Comparison of ENCODE assay signal across 8 cellular contexts in genomic region chr20:17825949-17826843, GRCh38.
DNase-seq lines count a peak whose midpoint lies in the region; ATAC-seq and TF ChIP-seq lines count a peak whose summit lies in the region.

No MANE protein-coding gene starts in this region.

- H3K9ac ChIP-seq in colonic mucosa (ENCODE audit: low read depth in 2 of 2, low read length in 2 of 2) = no peak overlapping the region
- H3K9ac ChIP-seq in mammary epithelial cell (ENCODE audit: insufficient read depth, low read length) = no peak overlapping the region

- H3K9me3 ChIP-seq in lower lobe of right lung (no peaks in the 10 kb centered on the region), colonic mucosa (no peaks in the 10 kb centered on the region), mammary epithelial cell (replicated peaks; ENCODE audit: insufficient read depth, low read length) (no peaks in the 10 kb centered on the region)

- 94% methylated on average over 8 of the region's 8 CpGs for WGBS in mammary epithelial cell (ENCODE audit: low coverage, missing lambda C conversion rate)

- H3K27me3 ChIP-seq in lower lobe of right lung (ENCODE audit: low read depth) (no peaks in the 10 kb centered on the region), colonic mucosa (no peaks in the 10 kb centered on the region), mammary epithelial cell (ENCODE audit: insufficient read depth, low read length) (no peaks in the 10 kb centered on the region)

- peaks cover 4% of the 10 kb centered on the region for H3K79me2 ChIP-seq in mammary epithelial cell (ENCODE audit: insufficient read depth, low read length)

- TF ChIP-seq POLR2A in GM18505 (IDR thresholded peaks at IDR 0.05; ENCODE audit: borderline replicate concordance, extremely low read depth, insufficient read depth, insufficient read length) = peak; percentile 37

- peak overlapping the region; percentile 66 for H3K27ac ChIP-seq in lower lobe of right lung
- H3K27ac ChIP-seq in colonic mucosa = no peak overlapping the region
- no peak overlapping the region for H3K27ac ChIP-seq in mammary epithelial cell (ENCODE audit: insufficient read depth, low read depth, low read length)

- H3K4me3 ChIP-seq in lower lobe of right lung (no peak overlapping the region), colonic mucosa (no peak overlapping the region), mammary epithelial cell (replicated peaks in 1 of 3; ENCODE audit: insufficient read depth in 1 of 3, low read depth in 2 of 3, low read length in 3 of 3) (no peak overlapping the region)

- BruUV-seq in mammary epithelial cell (replicated peaks; lab: Mats Ljungman, UMichigan) = no TSS peak

- peaks cover 8% of the 10 kb centered on the region for H3K4me1 ChIP-seq in lower lobe of right lung
- peaks cover 12% of the 10 kb centered on the region for H3K4me1 ChIP-seq in colonic mucosa
- H3K4me1 ChIP-seq in mammary epithelial cell (ENCODE audit: insufficient read depth, low read length) = no peaks in the 10 kb centered on the region

- intact Hi-C loops in lower lobe of right lung (cut with DNase I) (no loop called here), colonic mucosa (cut with DNase I) (no loop called here), mammary epithelial cell (cut with micrococcal nuclease) (no loop called here)

- CTCF ChIA-PET in mammary epithelial cell (lab: Charles Lee; ENCODE audit: low non-redundant PET) = no interaction called here

- no peaks in the 10 kb centered on the region for H4K20me1 ChIP-seq in mammary epithelial cell (ENCODE audit: insufficient read depth, low read length)

- DNase-seq in lower lobe of right lung = no peak
- no peak for DNase-seq in colonic mucosa
- no peak for DNase-seq in effector CD8-positive, alpha-beta T cell (lab: John Stamatoyannopoulos, UW)
- no peak for DNase-seq in epidermal melanocyte (ENCODE audit: insufficient read length, low spot score)
- DNase-seq in mammary epithelial cell = no peak

- H3K4me2 ChIP-seq in mammary epithelial cell (ENCODE audit: insufficient read depth, low read depth, low read length) = no peak overlapping the region

- no peak overlapping the region for H2AFZ ChIP-seq in mammary epithelial cell (ENCODE audit: low read depth, low read length)

- ATAC-seq in GM18505 (IDR thresholded peaks at IDR 0.05; ENCODE audit: unreplicated experiment) = peak; percentile 88
- ATAC-seq in GM19468 (IDR thresholded peaks at IDR 0.05; ENCODE audit: extremely low read depth, unreplicated experiment) = peak; percentile 83
- peak; percentile 85 for ATAC-seq in HG03196 (IDR thresholded peaks at IDR 0.05; ENCODE audit: unreplicated experiment)
- no peak for ATAC-seq in lower lobe of right lung

- no peak for TF ChIP-seq CTCF in lower lobe of right lung (IDR thresholded peaks at IDR 0.05)
- no peak for TF ChIP-seq CTCF in colonic mucosa (IDR thresholded peaks at IDR 0.05)
- no peak for TF ChIP-seq CTCF in mammary epithelial cell (conservative IDR thresholded peaks at IDR 0.05 in 1 of 2, IDR thresholded peaks at IDR 0.05 in 1 of 2; ENCODE audit: extremely low read depth in 1 of 2, insufficient read depth in 1 of 2, low read depth in 1 of 2, low read length in 2 of 2)

- H3K36me3 ChIP-seq in lower lobe of right lung (no peaks in the 10 kb centered on the region), colonic mucosa (no peaks in the 10 kb centered on the region), mammary epithelial cell (ENCODE audit: insufficient read depth, low read length) (peaks cover 2% of the 10 kb centered on the region)

- dilution Hi-C loops in mammary epithelial cell (cut with HindIII; ENCODE audit: low sequenced_read_pairs) = loop anchor here (5.0 kb wide), 1 partner anchor 46 kb away; no protein-coding TSS in a partner anchor

- in situ Hi-C loops in mammary epithelial cell (cut with MboI; ENCODE audit: low sequenced_read_pairs in 2 of 2) = loop anchor here in 1 of 2 donors (10.0 kb wide), 1 partner anchor 59 kb away; no protein-coding TSS in a partner anchor

Comparison
In these comparisons a context has a peak if more than half of its experiments do, and no peak if none do; other contexts are left out.
1. ATAC-seq: peak in GM18505 (single experiment), GM19468 (single experiment) and HG03196 (single experiment); none in lower lobe of right lung (0 of 2).